In the genomic region with DNA sequence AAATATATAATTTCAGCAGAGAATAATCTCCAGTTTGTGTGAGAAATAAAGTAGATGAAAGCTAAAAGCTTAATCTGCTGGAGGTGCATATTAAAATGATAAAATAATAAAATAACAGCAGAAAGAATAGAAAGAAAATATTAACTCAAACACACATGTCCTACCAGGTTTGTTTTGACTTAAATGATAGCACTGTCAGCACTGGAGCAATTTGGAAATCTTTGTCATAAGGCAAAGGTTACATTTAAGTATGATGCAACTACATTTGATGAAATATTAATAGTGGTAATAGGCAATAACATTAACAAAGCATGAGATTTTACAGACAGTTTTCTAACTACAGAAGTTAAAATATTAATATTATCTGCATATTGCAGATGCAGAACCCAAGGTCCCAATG, we compare ENCODE assay signal across 29 cellular contexts.
"Had no signal": no experiment of that assay in that cellular context is flagged by ENCODE, and none has a peak within 500 bp of the region (broad histone marks: within the 10 kb centered on the region; RNA-seq: fewer than 3 reads in every experiment).

No MANE protein-coding gene starts in this region.

- H2AFZ ChIP-seq: parathyroid adenoma had no signal

- ATAC-seq: naive thymus-derived CD8-positive, alpha-beta T cell; natural killer cell treated with Interleukin-12 subunit alpha and Interleukin-12 subunit beta and Interleukin-15 and Interleukin-18, amount 100 ng/mL, for 72 hours; psoas muscle; right cardiac atrium; sciatic nerve; stimulated activated memory B cell treated with anti-CD40 and anti-IgM and Interleukin-4, amounts not matched to agents 10 μg/mL and 1 μg/mL and 100 μg/mL, for 72 hours; upper lobe of right lung had no signal

- H3K36me3 ChIP-seq: neutrophil, ovary, spleen, stomach, suprapubic skin, tibial artery, transverse colon, upper lobe of right lung, uterus had no signal

- H3K27ac ChIP-seq: neutrophil, ovary, parathyroid adenoma, psoas muscle, skin epidermis, spleen, stomach, suprapubic skin, testis, tibial artery, transverse colon, upper lobe of right lung, uterus had no signal

- H3K79me2 ChIP-seq: parathyroid adenoma had no signal

- DNase-seq: naive B cell; naive thymus-derived CD8-positive, alpha-beta T cell; nephron progenitor cell; nucleus accumbens; ovary; posterior cingulate gyrus; psoas muscle; right cardiac atrium; spleen; stimulated activated CD4-positive, alpha-beta T cell treated with anti-CD3 and anti-CD28 coated beads, Interleukin-12 subunit alpha, Interleukin-12 subunit beta, amount 100 ng/mL, for 4 hours; stimulated activated CD4-positive, alpha-beta T cell treated with anti-CD3 and anti-CD28 coated beads, Interleukin-1b, Interleukin-23, amount 100 ng/mL, for 48 hours; stimulated activated CD4-positive, alpha-beta T cell treated with anti-CD3 and anti-CD28 coated beads, Interleukin-4, amount 100 ng/mL, for 1 hour; stimulated activated CD4-positive, alpha-beta T cell treated with anti-CD3 and anti-CD28 coated beads, Interleukin-4, amount 100 ng/mL, for 4 hours; stimulated activated CD8-positive, alpha-beta memory T cell treated with anti-CD3 and anti-CD28 coated beads, Interleukin-4, amount 100 ng/mL, for 48 hours; stimulated activated naive CD4-positive, alpha-beta T cell; stomach; testis; tibial artery; transverse colon; upper lobe of right lung; uterus had no signal

- H3K4me2 ChIP-seq: smooth muscle cell had no signal

- H3K4me3 ChIP-seq: ovary, psoas muscle, skin epidermis, smooth muscle cell, spleen, stomach, suprapubic skin, testis, tibial artery, transverse colon, upper lobe of right lung, uterus had no signal

- H3K9me3 ChIP-seq: neutrophil, ovary, psoas muscle, stomach, suprapubic skin, testis, tibial artery, transverse colon, upper lobe of right lung, uterus had no signal

- H3K27me3 ChIP-seq: neutrophil, spleen, stomach, suprapubic skin, testis, tibial artery, transverse colon, upper lobe of right lung, uterus had no signal

- H3K4me1 ChIP-seq: parathyroid adenoma, psoas muscle, spleen, stomach, suprapubic skin, testis, tibial artery, transverse colon, upper lobe of right lung, uterus had no signal

- H3K9ac ChIP-seq: parathyroid adenoma had no signal
